ENCODE assay signal across 35 cellular contexts in genomic region chr7:88293866-88294265, GRCh38. TPM values are rescaled to one million over a fixed set of nuclear protein-coding genes. Genes with fewer than 3 reads are reported as not detected.
"Had no signal": no experiment of that assay in that cellular context is flagged by ENCODE, and none has a peak within 500 bp of the region (broad histone marks: within the 10 kb centered on the region; RNA-seq: fewer than 3 reads in every experiment).

No MANE protein-coding gene starts in this region.

- H3K27ac ChIP-seq: adrenal gland, ascending aorta, body of pancreas, brain microvascular endothelial cell, breast epithelium, cardiac muscle cell had no signal

- FAIRE-seq: astrocyte, bronchial epithelial cell had no signal

- H3K4me3 ChIP-seq: adrenal gland, ascending aorta, body of pancreas, breast epithelium, cardiac muscle cell had no signal

- H3K36me3 ChIP-seq: adrenal gland, ascending aorta, brain microvascular endothelial cell, breast epithelium, cardiac muscle cell had no signal

- H3K4me1 ChIP-seq: ascending aorta, breast epithelium had no signal

- H3K9me3 ChIP-seq: adrenal gland, ascending aorta, body of pancreas, breast epithelium had no signal

- ATAC-seq: activated naive CD4-positive, alpha-beta T cell treated with anti-CD3 and anti-CD28 coated beads, Interleukin-2, amount 50 U/mL, for 72 hours; activated naive CD8-positive, alpha-beta T cell treated with anti-CD3 and anti-CD28 coated beads, Interleukin-2, amount 50 U/mL, for 24 hours; activated T-cell treated with anti-CD3 and anti-CD28 coated beads, Interleukin-2, amount 50 U/mL, for 4 hours; activated T-cell treated with anti-CD3 and anti-CD28 coated beads, Interleukin-2, amount 50 U/mL, for 72 hours; activated T-helper 17 cell treated with anti-CD3 and anti-CD28 coated beads, Interleukin-2, amount 50 U/mL, for 72 hours; body of pancreas had no signal

- H3K27me3 ChIP-seq: adrenal gland, ascending aorta, body of pancreas, brain microvascular endothelial cell, breast epithelium, cardiac muscle cell had no signal

- DNase-seq: activated effector memory CD4-positive, alpha-beta T cell treated with anti-CD3 and anti-CD28 coated beads, Interleukin-2, amount 50 U/mL, for 16 hours; activated effector memory CD4-positive, alpha-beta T cell treated with Interleukin-2 at 50 U/mL for 16 hours; activated gamma-delta T cell; activated gamma-delta T cell treated with Interleukin-2 at 50 U/mL for 16 hours; activated naive CD4-positive, alpha-beta T cell; activated naive CD4-positive, alpha-beta T cell treated with anti-CD3 and anti-CD28 coated beads for 36 hours; activated naive CD4-positive, alpha-beta T cell treated with anti-CD3 and anti-CD28 coated beads, Interleukin-2, amount 10 ng/mL, durations not matched to agents 7 days and 5 days; activated naive CD4-positive, alpha-beta T cell treated with anti-CD3 and anti-CD28 coated beads, Interleukin-2, amount 50 U/mL, for 16 hours; activated naive CD4-positive, alpha-beta T cell treated with Interleukin-2 at 50 U/mL for 16 hours; activated naive CD8-positive, alpha-beta T cell treated with anti-CD3 and anti-CD28 coated beads for 36 hours; activated naive CD8-positive, alpha-beta T cell treated with anti-CD3 and anti-CD28 coated beads, Interleukin-2, amount 10 ng/mL, durations not matched to agents 7 days and 5 days; activated naive CD8-positive, alpha-beta T cell treated with anti-CD3 and anti-CD28 coated beads, Interleukin-2, amount 50 U/mL, for 24 hours; activated T-cell treated with anti-CD3 and anti-CD28 coated beads, Interleukin-2, amount 50 U/mL, for 1 hour; activated T-cell treated with anti-CD3 and anti-CD28 coated beads, Interleukin-2, amount 50 U/mL, for 24 hours; activated T-cell treated with anti-CD3 and anti-CD28 coated beads, Interleukin-2, amount 50 U/mL, for 4 hours; activated T-cell treated with anti-CD3 and anti-CD28 coated beads, Interleukin-2, amount 50 U/mL, for 48 hours; activated T-cell treated with anti-CD3 and anti-CD28 coated beads, Interleukin-2, amount 50 U/mL, for 72 hours; adrenal gland; amniotic stem cell; amygdala; anterior cingulate cortex; aorta; body of pancreas; brain microvascular endothelial cell; caudate nucleus; central memory CD4-positive, alpha-beta T cell; cerebellar nuclear complex had no signal

RNA-seq across cellular contexts. Expression of gene STEAP4, which starts 12.8 kb away (rescaled TPM):
- total RNA-seq: activated naive CD4-positive, alpha-beta T cell treated with anti-CD3 and anti-CD28 coated beads for 36 hours; activated naive CD4-positive, alpha-beta T cell treated with anti-CD3 and anti-CD28 coated beads, Interleukin-2, amount 50 U/mL, for 72 hours; activated naive CD8-positive, alpha-beta T cell treated with anti-CD3 and anti-CD28 coated beads for 36 hours; activated naive CD8-positive, alpha-beta T cell treated with anti-CD3 and anti-CD28 coated beads, Interleukin-2, amount 10 ng/mL, durations not matched to agents 7 days and 5 days; activated T-cell treated with anti-CD3 and anti-CD28 coated beads, Interleukin-2, amount 50 U/mL, for 72 hours; activated T-helper 17 cell treated with anti-CD3 and anti-CD28 coated beads, Interleukin-2, amount 50 U/mL, for 72 hours; astrocyte; cardiac muscle cell; chondrocyte had no signal
- polyA plus RNA-seq: cardiac muscle cell had no signal
